8 cellular contexts compared by ENCODE assay signal in genomic region chr2:26847663-26848335, GRCh38. TPM values are rescaled to one million over a fixed set of nuclear protein-coding genes. Genes with fewer than 3 reads are reported as not detected.
A peak's percentile ranks its signal among the peaks of the same experiment; 100 is the strongest.
DNase-seq lines count a peak whose midpoint lies in the region; ATAC-seq and TF ChIP-seq lines count a peak whose summit lies in the region.

A gene with protein sequence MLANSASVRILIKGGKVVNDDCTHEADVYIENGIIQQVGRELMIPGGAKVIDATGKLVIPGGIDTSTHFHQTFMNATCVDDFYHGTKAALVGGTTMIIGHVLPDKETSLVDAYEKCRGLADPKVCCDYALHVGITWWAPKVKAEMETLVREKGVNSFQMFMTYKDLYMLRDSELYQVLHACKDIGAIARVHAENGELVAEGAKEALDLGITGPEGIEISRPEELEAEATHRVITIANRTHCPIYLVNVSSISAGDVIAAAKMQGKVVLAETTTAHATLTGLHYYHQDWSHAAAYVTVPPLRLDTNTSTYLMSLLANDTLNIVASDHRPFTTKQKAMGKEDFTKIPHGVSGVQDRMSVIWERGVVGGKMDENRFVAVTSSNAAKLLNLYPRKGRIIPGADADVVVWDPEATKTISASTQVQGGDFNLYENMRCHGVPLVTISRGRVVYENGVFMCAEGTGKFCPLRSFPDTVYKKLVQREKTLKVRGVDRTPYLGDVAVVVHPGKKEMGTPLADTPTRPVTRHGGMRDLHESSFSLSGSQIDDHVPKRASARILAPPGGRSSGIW (plus strand): TSS chr2:26848132. CDS start chr2:26898500, 50,368 bp downstream.

- H3K4me3 ChIP-seq in right atrium auricular region (peak within 1 kb of the TSS; percentile 14 to 46), skeletal muscle cell (ENCODE audit: low read depth, low read length) (peak within 1 kb of the TSS; percentile 35)

- CTCF ChIA-PET in activated CD4-positive, alpha-beta T cell treated with anti-CD3 and anti-CD28 coated beads, Interleukin-2, amount 10 ng/mL, durations not matched to agents 7 days and 5 days (lab: Charles Lee): interaction anchor here (1.1 to 1.9 kb wide), 2 partner anchors 75 to 95 kb away, joined by 3 to 6 read pairs; no protein-coding TSS in a partner anchor

- peaks cover 39 to 42% of the 10 kb centered on the region in 2 donors for H3K27me3 ChIP-seq in right atrium auricular region

- no peak within 1 kb of the TSS for H3K27ac ChIP-seq in right atrium auricular region

- H3K27me3 Mint-ChIP-seq in activated CD4-positive, alpha-beta T cell treated with anti-CD3 and anti-CD28 coated beads, Interleukin-2, amount 10 ng/mL, durations not matched to agents 7 days and 5 days: peaks cover 64% of the 10 kb centered on the region

- no peak for ATAC-seq in HG02588 (IDR thresholded peaks at IDR 0.05; ENCODE audit: unreplicated experiment)
- ATAC-seq in activated CD4-positive, CD25-positive, alpha-beta regulatory T cell treated with anti-CD3 and anti-CD28 coated beads, Interleukin-2, amount 50 U/mL, for 24 hours: no peak
- no peak for ATAC-seq in GM21737 (IDR thresholded peaks at IDR 0.05; ENCODE audit: unreplicated experiment)

- DNase-seq in DMS153 (lab: John Stamatoyannopoulos, UW) (peak; percentile 74), NCI-H1417 treated with DMSO at 0.1 percent for 48 hours (lab: John Stamatoyannopoulos, UW) (peak; percentile 82), right atrium auricular region (ENCODE audit: low spot score) (no peak), skeletal muscle cell (ENCODE audit: low read depth) (no peak)
- DNase-seq in activated CD4-positive, alpha-beta T cell treated with anti-CD3 and anti-CD28 coated beads, Interleukin-2, amount 10 ng/mL, durations not matched to agents 7 days and 5 days: peak; percentile 9

- no peaks in the 10 kb centered on the region for H3K9me3 ChIP-seq in right atrium auricular region

- H3K4me3 Mint-ChIP-seq in activated CD4-positive, alpha-beta T cell treated with anti-CD3 and anti-CD28 coated beads, Interleukin-2, amount 10 ng/mL, durations not matched to agents 7 days and 5 days: peak within 1 kb of the TSS; percentile 40

- H3K27ac Mint-ChIP-seq in activated CD4-positive, alpha-beta T cell treated with anti-CD3 and anti-CD28 coated beads, Interleukin-2, amount 10 ng/mL, durations not matched to agents 7 days and 5 days: no peak within 1 kb of the TSS

- H3K9me3 Mint-ChIP-seq in activated CD4-positive, alpha-beta T cell treated with anti-CD3 and anti-CD28 coated beads, Interleukin-2, amount 10 ng/mL, durations not matched to agents 7 days and 5 days: no peaks in the 10 kb centered on the region

- TF ChIP-seq CTCF in right atrium auricular region (IDR thresholded peaks at IDR 0.05): no peak

- POLR2A ChIA-PET in activated CD4-positive, alpha-beta T cell treated with anti-CD3 and anti-CD28 coated beads, Interleukin-2, amount 10 ng/mL, durations not matched to agents 7 days and 5 days (lab: Charles Lee): no interaction called here

- peaks cover 12% of the 10 kb centered on the region for H3K4me1 Mint-ChIP-seq in activated CD4-positive, alpha-beta T cell treated with anti-CD3 and anti-CD28 coated beads, Interleukin-2, amount 10 ng/mL, durations not matched to agents 7 days and 5 days

- peaks cover 0 to 40% of the 10 kb centered on the region in 2 donors for H3K4me1 ChIP-seq in right atrium auricular region

- H3K36me3 ChIP-seq in right atrium auricular region: no peaks in the 10 kb centered on the region

- no peaks in the 10 kb centered on the region for H3K36me3 Mint-ChIP-seq in activated CD4-positive, alpha-beta T cell treated with anti-CD3 and anti-CD28 coated beads, Interleukin-2, amount 10 ng/mL, durations not matched to agents 7 days and 5 days (ENCODE audit: low read depth)

RNA-seq across cellular contexts. Expression of the gene that starts here (rescaled TPM):
- not detected for total RNA-seq in activated CD4-positive, alpha-beta T cell treated with anti-CD3 and anti-CD28 coated beads, Interleukin-2, amount 10 ng/mL, durations not matched to agents 7 days and 5 days
- total RNA-seq in right atrium auricular region: under 1 TPM in 1 of 2 donors, not detected in 1; 0.12 TPM

Comparison
In these comparisons a context has a peak if more than half of its experiments do, and no peak if none do; other contexts are left out.
1. Peak in DNase-seq in activated CD4-positive, alpha-beta T cell treated with anti-CD3 and anti-CD28 coated beads, Interleukin-2, amount 10 ng/mL, durations not matched to agents 7 days and 5 days; RNA of the gene not detected or under 1 TPM.
2. DNase-seq: peak in DMS153 (single experiment) and NCI-H1417 treated with DMSO at 0.1 percent for 48 hours (single experiment); none in right atrium auricular region (single experiment) and skeletal muscle cell (single experiment).